ENCODE assay signal across 9 cellular contexts in genomic region chr2:43519711-43520221, GRCh38.
DNase-seq lines count a peak whose midpoint lies in the region; ATAC-seq and TF ChIP-seq lines count a peak whose summit lies in the region.
"Had no signal": no experiment of that assay in that cellular context is flagged by ENCODE, and none has a peak within 500 bp of the region (broad histone marks: within the 10 kb centered on the region; RNA-seq: fewer than 3 reads in every experiment).

No MANE protein-coding gene starts in this region.

- CTCF ChIA-PET in CD4-positive, alpha-beta T cell (lab: Charles Lee) = no interaction called here

- no peaks in the 10 kb centered on the region for H3K36me3 ChIP-seq in effector memory CD4-positive, alpha-beta T cell (ENCODE audit: control insufficient read depth, insufficient read depth, low read length)
- no peaks in the 10 kb centered on the region for H3K36me3 ChIP-seq in hepatocyte (replicated peaks; ENCODE audit: insufficient read depth, low read depth)
- H3K36me3 ChIP-seq: SJCRH30 had no signal

- H3K27me3 ChIP-seq in CD4-positive, alpha-beta T cell (ENCODE audit: control insufficient read depth, insufficient read depth, low read length) = no peaks in the 10 kb centered on the region
- no peaks in the 10 kb centered on the region for H3K27me3 ChIP-seq in effector memory CD4-positive, alpha-beta T cell (replicated peaks; ENCODE audit: control insufficient read depth, insufficient read depth, low read length, poor library complexity, severe bottlenecking)
- no peaks in the 10 kb centered on the region for H3K27me3 ChIP-seq in hepatocyte
- H3K27me3 ChIP-seq: SJCRH30 had no signal

- no peaks in the 10 kb centered on the region for H3K4me1 ChIP-seq in effector memory CD4-positive, alpha-beta T cell (ENCODE audit: control insufficient read depth, insufficient read depth, low read length, poor library complexity, severe bottlenecking)
- no peaks in the 10 kb centered on the region for H3K4me1 ChIP-seq in hepatocyte (ENCODE audit: insufficient read depth)

- H3K4me3 Mint-ChIP-seq in CD4-positive, alpha-beta T cell = no peak overlapping the region

- no peak overlapping the region for H3K4me2 ChIP-seq in hepatocyte

- H3K9me3 Mint-ChIP-seq in CD4-positive, alpha-beta T cell = no peaks in the 10 kb centered on the region

- no peak for TF ChIP-seq CTCF in CD4-positive, alpha-beta T cell (IDR thresholded peaks at IDR 0.05)
- no peak for TF ChIP-seq CTCF in NB4 (IDR thresholded peaks at IDR 0.05; ENCODE audit: low read depth, low read length)
- no peak for TF ChIP-seq CTCF in hepatocyte (IDR thresholded peaks at IDR 0.05; ENCODE audit: poor library complexity)

- no peak overlapping the region for H2AFZ ChIP-seq in hepatocyte

- peaks cover 25% of the 10 kb centered on the region for H3K36me3 Mint-ChIP-seq in CD4-positive, alpha-beta T cell (ENCODE audit: low read depth)

- H3K27me3 Mint-ChIP-seq in CD4-positive, alpha-beta T cell = no peaks in the 10 kb centered on the region

- H3K27ac Mint-ChIP-seq in CD4-positive, alpha-beta T cell = peak overlapping the region; percentile 52

- ATAC-seq in CD4-positive, alpha-beta T cell (ENCODE audit: poor library complexity) = no peak
- ATAC-seq in GM19455 (IDR thresholded peaks at IDR 0.05; ENCODE audit: unreplicated experiment) = no peak

- H4K20me1 ChIP-seq in hepatocyte (ENCODE audit: insufficient read depth, poor library complexity, severe bottlenecking) = no peaks in the 10 kb centered on the region

- peaks cover 58% of the 10 kb centered on the region for H3K4me1 Mint-ChIP-seq in CD4-positive, alpha-beta T cell (ENCODE audit: low read depth)

- intact Hi-C loops in CD4-positive, alpha-beta T cell (cut with DNase I, micrococcal nuclease) = loop anchor here in 1 of 2 experiments (5.0 kb wide), 1 partner anchor 1182 kb away; no protein-coding TSS in a partner anchor

- no peak for DNase-seq in CD4-positive, alpha-beta T cell
- peak; percentile 28 for DNase-seq in NB4 (ENCODE audit: low read depth)
- DNase-seq in effector memory CD4-positive, alpha-beta T cell = no peak
- peak; percentile 95 for DNase-seq in non-pigmented ciliary epithelial cell (ENCODE audit: low read depth)
- DNase-seq in anterior cingulate cortex (lab: John Stamatoyannopoulos, UW) = no peak
- DNase-seq in Ammon's horn (ENCODE audit: low spot score) = no peak
- no peak for DNase-seq in hepatocyte (ENCODE audit: low spot score)
- DNase-seq: SJCRH30 had no signal

- no peaks in the 10 kb centered on the region for H3K9me3 ChIP-seq in CD4-positive, alpha-beta T cell (ENCODE audit: control insufficient read depth, low read length)
- no peaks in the 10 kb centered on the region for H3K9me3 ChIP-seq in effector memory CD4-positive, alpha-beta T cell (ENCODE audit: control insufficient read depth, low read length)
- H3K9me3 ChIP-seq in hepatocyte (ENCODE audit: low read depth) = no peaks in the 10 kb centered on the region
- H3K9me3 ChIP-seq: SJCRH30 had no signal

- H3K27ac ChIP-seq in CD4-positive, alpha-beta T cell (ENCODE audit: low read depth, low read length) = no peak overlapping the region
- peak overlapping the region; percentile 7 for H3K27ac ChIP-seq in effector memory CD4-positive, alpha-beta T cell (ENCODE audit: insufficient read depth, low read length, poor library complexity, severe bottlenecking)
- no peak overlapping the region for H3K27ac ChIP-seq in hepatocyte
- H3K27ac ChIP-seq: SJCRH30 had no signal

- POLR2A ChIA-PET in CD4-positive, alpha-beta T cell (lab: Charles Lee) = no interaction called here

- H3K4me3 ChIP-seq in NB4 (ENCODE audit: low read depth, low read length) (no peak overlapping the region), hepatocyte (no peak overlapping the region)
- H3K4me3 ChIP-seq in effector memory CD4-positive, alpha-beta T cell (ENCODE audit: insufficient read depth, low read depth, low read length, poor library complexity, severe bottlenecking) = no peak overlapping the region
- H3K4me3 ChIP-seq: SJCRH30 had no signal

- no peaks in the 10 kb centered on the region for H3K9me2 ChIP-seq in hepatocyte (replicated peaks; ENCODE audit: insufficient read depth)

- no peaks in the 10 kb centered on the region for H3K79me2 ChIP-seq in hepatocyte

- TF ChIP-seq POLR2A in NB4 (IDR thresholded peaks at IDR 0.05; ENCODE audit: extremely low read depth, insufficient read length) = no peak

- 91% methylated on average over 2 of the region's 2 CpGs for WGBS in hepatocyte (ENCODE audit: low lambda C conversion rate, missing lambda C conversion rate)

Comparison
In these comparisons a context has a peak if more than half of its experiments do, and no peak if none do; other contexts are left out.
1. DNase-seq: peak in NB4 (single experiment) and non-pigmented ciliary epithelial cell (single experiment); none in CD4-positive, alpha-beta T cell (0 of 10), effector memory CD4-positive, alpha-beta T cell (0 of 3), anterior cingulate cortex (0 of 58), Ammon's horn (single experiment) and hepatocyte (single experiment).